8 cellular contexts compared by ENCODE assay signal in genomic region chr7:101814081-101814995, GRCh38. TPM values are rescaled to one million over a fixed set of nuclear protein-coding genes. Genes with fewer than 3 reads are reported as not detected.
DNase-seq lines count a peak whose midpoint lies in the region; ATAC-seq and TF ChIP-seq lines count a peak whose summit lies in the region.

No MANE protein-coding gene starts in this region.

- WGBS in esophagus squamous epithelium, 2 donors: 1% methylated on average over 19 to 31 of the region's 74 CpGs

- H3K4me1 ChIP-seq in HEK293 (ENCODE audit: control insufficient read depth, insufficient read depth, low read length): peaks cover 13% of the 10 kb centered on the region
- peaks cover 7 to 46% (median 8%) of the 10 kb centered on the region in 3 donors for H3K4me1 ChIP-seq in esophagus squamous epithelium
- H3K4me1 ChIP-seq in muscle layer of colon (ENCODE audit: insufficient read depth, low read length): peaks cover 21% of the 10 kb centered on the region

- ATAC-seq in stimulated activated naive CD8-positive, alpha-beta T cell treated with anti-CD3 and anti-CD28 coated beads, Interleukin-15, Interleukin-2, amounts not matched to agents 100 U/mL and 50 U/mL, for 24 hours: peak; percentile 65
- no peak for ATAC-seq in HG02763 (IDR thresholded peaks at IDR 0.05; ENCODE audit: unreplicated experiment)

- TF ChIP-seq CTCF in HEK293 (tag by site-specific recombination; IDR thresholded peaks at IDR 0.05): peak; percentile 59; the same call in 1 of the 2 replicates
- peak; percentile 37 to 79 (median 62) for TF ChIP-seq CTCF in esophagus squamous epithelium (IDR thresholded peaks at IDR 0.05)

- POLR2A ChIA-PET in HEK293 (lab: Yijun Ruan, JAX): interaction anchor here (0.6 kb wide), 1 partner anchor 690 kb away, joined by 11 read pairs; no protein-coding TSS in a partner anchor

- H3K4me1 Mint-ChIP-seq in activated T-cell treated with anti-CD3 and anti-CD28 coated beads, Interleukin-2, amount 50 U/mL, for 24 hours (ENCODE audit: low read depth): peaks cover 27% of the 10 kb centered on the region

- peak overlapping the region; percentile 47 for H3K9ac ChIP-seq in muscle layer of colon (ENCODE audit: low read length)

- intact Hi-C loops in esophagus squamous epithelium (cut with DNase I): loop anchor here (5.0 to 10.0 kb wide), 2 partner anchors 72 to 210 kb away; no protein-coding TSS in a partner anchor

- in situ Hi-C loops in Caki2 (cut with HindIII; ENCODE audit: low pct_unique_long_range_greater_than_20kb, low sequenced_read_pairs): loop anchor here (25.0 kb wide), 1 partner anchor 323 kb away; no protein-coding TSS in a partner anchor

- H3K36me3 ChIP-seq in HEK293 (ENCODE audit: control insufficient read depth in 2 of 2, insufficient read depth in 1 of 2, low read length in 2 of 2) (no peaks in the 10 kb centered on the region), esophagus squamous epithelium (no peaks in the 10 kb centered on the region), muscle layer of colon (ENCODE audit: insufficient read depth, low read length) (no peaks in the 10 kb centered on the region)

- H3K9me3 ChIP-seq in HEK293 (ENCODE audit: control insufficient read depth, insufficient read depth, low read depth, low read length) (no peaks in the 10 kb centered on the region), esophagus squamous epithelium (no peaks in the 10 kb centered on the region), muscle layer of colon (ENCODE audit: low read length) (no peaks in the 10 kb centered on the region)

- H3K27ac ChIP-seq in HEK293 (ENCODE audit: extremely low read depth, low read depth, low read length) (peak overlapping the region; percentile 88; the same call in 1 of the 2 replicates), esophagus squamous epithelium (peak overlapping the region; percentile 83 to 92 (median 86)), muscle layer of colon (ENCODE audit: low read depth, low read length) (peak overlapping the region; percentile 73)

- H3K27me3 ChIP-seq in esophagus squamous epithelium: peaks cover 0 to 7% (median 0%) of the 10 kb centered on the region in 4 donors
- no peaks in the 10 kb centered on the region for H3K27me3 ChIP-seq in muscle layer of colon (ENCODE audit: control insufficient read depth in 1 of 2, insufficient read depth in 2 of 2, low read length in 2 of 2)

- TF ChIP-seq POLR2A in esophagus squamous epithelium (IDR thresholded peaks at IDR 0.05): no peak

- DNase-seq in Caki2 (ENCODE audit: low read depth) (peak; percentile 65), NOMO-1 treated with dmso at 0.1 percent for 144 hours (lab: John Stamatoyannopoulos, UW; ENCODE audit: unreplicated experiment) (peak; percentile 68), esophagus squamous epithelium (lab: John Stamatoyannopoulos, UW) (no peak)
- DNase-seq in activated T-cell treated with anti-CD3 and anti-CD28 coated beads, Interleukin-2, amount 50 U/mL, for 24 hours: peak; percentile 80
- peak; percentile 75 for DNase-seq in stimulated activated naive CD8-positive, alpha-beta T cell treated with anti-CD3 and anti-CD28 coated beads, Interleukin-15, Interleukin-2, amounts not matched to agents 100 U/mL and 50 U/mL, for 24 hours

- H3K4me3 Mint-ChIP-seq in activated T-cell treated with anti-CD3 and anti-CD28 coated beads, Interleukin-2, amount 50 U/mL, for 24 hours: peak overlapping the region; percentile 81

- H3K27me3 Mint-ChIP-seq in activated T-cell treated with anti-CD3 and anti-CD28 coated beads, Interleukin-2, amount 50 U/mL, for 24 hours: peaks cover 2% of the 10 kb centered on the region

- no peaks in the 10 kb centered on the region for H3K9me3 Mint-ChIP-seq in activated T-cell treated with anti-CD3 and anti-CD28 coated beads, Interleukin-2, amount 50 U/mL, for 24 hours

- H3K4me3 ChIP-seq in HEK293 (ENCODE audit: low read depth, low read length) (peak overlapping the region; percentile 77), esophagus squamous epithelium (peak overlapping the region; percentile 47 to 88 (median 85)), muscle layer of colon (ENCODE audit: low read depth in 1 of 2, low read length in 2 of 2) (peak overlapping the region; percentile 81 to 87)

- H3K36me3 Mint-ChIP-seq in activated T-cell treated with anti-CD3 and anti-CD28 coated beads, Interleukin-2, amount 50 U/mL, for 24 hours (ENCODE audit: low read depth): peaks cover 2% of the 10 kb centered on the region

- CTCF ChIA-PET in HEK293 (lab: Yijun Ruan, JAX): interaction anchor here (0.6 to 1.0 kb wide), 4 partner anchors 8 to 465 kb away, joined by 3 to 7 read pairs (median 3); no protein-coding TSS in a partner anchor

- H3K27ac Mint-ChIP-seq in activated T-cell treated with anti-CD3 and anti-CD28 coated beads, Interleukin-2, amount 50 U/mL, for 24 hours: peak overlapping the region; percentile 86

TF ChIP-seq in HEK293, 187 proteins besides CTCF, POLR2A, EP300 and RAD21 (continues in another document):
- TF ChIP-seq ZNF561 (tag by site-specific recombination; IDR thresholded peaks at IDR 0.05; ENCODE audit: borderline replicate concordance) (peak; percentile 39; the same call in 1 of the 2 replicates), ZIC2 (tag by site-specific recombination; IDR thresholded peaks at IDR 0.05) (peak; percentile 72), KLF16 (tag by site-specific recombination; IDR thresholded peaks at IDR 0.05) (peak; percentile 34; the same call in 1 of the 2 replicates), ZNF596 (tag by site-specific recombination; IDR thresholded peaks at IDR 0.05) (0 out of 2 replicates have a peak, but pooled peaks have one; percentile 27), ZNF645 (tag by site-specific recombination; IDR thresholded peaks at IDR 0.05) (no peak), ZNF510 (tag by site-specific recombination; IDR thresholded peaks at IDR 0.05; ENCODE audit: insufficient replicate concordance) (no peak), ZNF660 (tag by site-specific recombination; IDR thresholded peaks at IDR 0.05) (0 out of 2 replicates have a peak, but pooled peaks have one; percentile 18), GLI4 (tag by site-specific recombination; IDR thresholded peaks at IDR 0.05) (no peak), ZNF585B (tag by site-specific recombination; IDR thresholded peaks at IDR 0.05) (no peak), ZNF155 (tag by site-specific recombination; IDR thresholded peaks at IDR 0.05) (no peak), ZSCAN30 (tag by site-specific recombination; IDR thresholded peaks at IDR 0.05) (peak; percentile 53; the same call in 1 of the 2 replicates), EGR2 (tag by site-specific recombination; IDR thresholded peaks at IDR 0.05; ENCODE audit: low read depth) (no peak), ZNF513 (tag by site-specific recombination; IDR thresholded peaks at IDR 0.05) (0 out of 2 replicates have a peak, but pooled peaks have one; percentile 14), ZNF639 (tag by site-specific recombination; IDR thresholded peaks at IDR 0.05) (peak; percentile 64; the same call in 1 of the 2 replicates)
- TF ChIP-seq, protein P1, sequence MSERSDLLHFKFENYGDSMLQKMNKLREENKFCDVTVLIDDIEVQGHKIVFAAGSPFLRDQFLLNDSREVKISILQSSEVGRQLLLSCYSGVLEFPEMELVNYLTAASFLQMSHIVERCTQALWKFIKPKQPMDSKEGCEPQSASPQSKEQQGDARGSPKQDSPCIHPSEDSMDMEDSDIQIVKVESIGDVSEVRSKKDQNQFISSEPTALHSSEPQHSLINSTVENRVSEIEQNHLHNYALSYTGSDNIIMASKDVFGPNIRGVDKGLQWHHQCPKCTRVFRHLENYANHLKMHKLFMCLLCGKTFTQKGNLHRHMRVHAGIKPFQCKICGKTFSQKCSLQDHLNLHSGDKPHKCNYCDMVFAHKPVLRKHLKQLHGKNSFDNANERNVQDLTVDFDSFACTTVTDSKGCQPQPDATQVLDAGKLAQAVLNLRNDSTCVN (tag by site-specific recombination; optimal IDR thresholded peaks at IDR 0.05): peak; percentile 65

RNA-seq across cellular contexts. Expression of gene CUX1, which starts 3.1 kb away (rescaled TPM):
- total RNA-seq in Caki2 (2014; rRNA removed; shearing (Covaris generic); ENCODE audit: low replicate concordance): 37.4 and 38.8 TPM in 2 replicates
- 10 to 100 TPM; 40.0 to 55.9 (median 47.3) TPM for total RNA-seq in esophagus squamous epithelium
